In genomic region chr2:105235388-105236059, GRCh38 we compare ENCODE assay signal across 8 cellular contexts. TPM values are rescaled to one million over a fixed set of nuclear protein-coding genes. Genes with fewer than 3 reads are reported as not detected.
A peak's percentile ranks its signal among the peaks of the same experiment; 100 is the strongest.
DNase-seq lines count a peak whose midpoint lies in the region; FAIRE-seq and TF ChIP-seq lines count a peak whose summit lies in the region.

No MANE protein-coding gene starts in this region.

- H3K27me3 ChIP-seq in HL-60 (ENCODE audit: insufficient read depth, poor library complexity, severe bottlenecking) (peaks cover 3% of the 10 kb centered on the region), endothelial cell of umbilical vein (ENCODE audit: control insufficient read depth in 2 of 2, insufficient read depth in 2 of 2, low read length in 2 of 2) (peaks cover 2 to 7% of the 10 kb centered on the region in 2 experiments)

- no peaks in the 10 kb centered on the region for H3K79me2 ChIP-seq in endothelial cell of umbilical vein (ENCODE audit: control insufficient read depth, insufficient read depth, low read length)

- POLR2A ChIA-PET in endothelial cell of umbilical vein (lab: Charles Lee) = no interaction called here

- H3K4me3 ChIP-seq in HL-60 (replicated peaks; ENCODE audit: insufficient read depth, low read length) = no peak overlapping the region
- H3K4me3 ChIP-seq in endothelial cell of umbilical vein (replicated peaks in 1 of 3; ENCODE audit: insufficient read depth in 1 of 3, low read depth in 1 of 3, low read length in 3 of 3) = no peak overlapping the region

- CTCF ChIA-PET in endothelial cell of umbilical vein (lab: Charles Lee) = interaction anchor here (0.6 to 7.6 kb wide), 24 partner anchors 12 to 386 kb away, joined by 3 to 225 read pairs (median 4); no protein-coding TSS in a partner anchor

- no peaks in the 10 kb centered on the region for H3K9me3 ChIP-seq in endothelial cell of umbilical vein (replicated peaks; ENCODE audit: control insufficient read depth, insufficient read depth, low read length)

- DNase-seq in AG20443 (ENCODE audit: low spot score) (peak; percentile 67), GM19239 (ENCODE audit: insufficient read length, low spot score) (no peak), HL-60 (ENCODE audit: low read depth in 1 of 2, low spot score in 1 of 2) (peak; percentile 39 to 66), NOMO-1 treated with DMSO at 0.1 percent for 48 hours (lab: John Stamatoyannopoulos, UW; ENCODE audit: unreplicated experiment) (peak; percentile 45), endothelial cell of umbilical vein (ENCODE audit: low read depth, low spot score) (peak; percentile 73), mucosa of gallbladder (ENCODE audit: low spot score) (peak; percentile 75)
- DNase-seq in activated CD8-positive, alpha-beta memory T cell treated with anti-CD3 and anti-CD28 coated beads for 4 hours (ENCODE audit: low read depth in 2 of 2) = peak; percentile 13 to 16
- peak; percentile 86 for DNase-seq in stimulated activated CD8-positive, alpha-beta memory T cell treated with anti-CD3 and anti-CD28 coated beads, Interleukin-4, amount 100 ng/mL, for 48 hours

- no peaks in the 10 kb centered on the region for H4K20me1 ChIP-seq in endothelial cell of umbilical vein (replicated peaks; ENCODE audit: control insufficient read depth, extremely low read depth, insufficient read depth, low read length)

- TF ChIP-seq POLR2A in endothelial cell of umbilical vein (IDR thresholded peaks at IDR 0.05; ENCODE audit: low read depth, low read length) = no peak

- H3K4me2 ChIP-seq in endothelial cell of umbilical vein (ENCODE audit: insufficient read depth, low read length) = no peak overlapping the region

- no TSS peak for BruUV-seq in endothelial cell of umbilical vein (replicated peaks; lab: Mats Ljungman, UMichigan)

- no peaks in the 10 kb centered on the region for H3K9me1 ChIP-seq in endothelial cell of umbilical vein (replicated peaks; ENCODE audit: control insufficient read depth, extremely low read depth, insufficient read depth, low read length)

- intact Hi-C loops in endothelial cell of umbilical vein (cut with micrococcal nuclease) = loop anchor here (1.0 to 5.0 kb wide), 3 partner anchors 56 to 287 kb away; no protein-coding TSS in a partner anchor

- peak; percentile 64 for FAIRE-seq in GM19239 (lab: Jason Lieb, UNC)
- FAIRE-seq in endothelial cell of umbilical vein (lab: Jason Lieb, UNC) = peak; percentile 83

- H2AFZ ChIP-seq in endothelial cell of umbilical vein (ENCODE audit: low read depth, low read length) = no peak overlapping the region

- peaks cover 4% of the 10 kb centered on the region for H3K4me1 ChIP-seq in endothelial cell of umbilical vein (ENCODE audit: control insufficient read depth, extremely low read depth, insufficient read depth, low read length)

- H3K27ac ChIP-seq in HL-60 (replicated peaks) (no peak overlapping the region), endothelial cell of umbilical vein (ENCODE audit: insufficient read depth, low read depth, low read length) (no peak overlapping the region)

- no peaks in the 10 kb centered on the region for H3K36me3 ChIP-seq in endothelial cell of umbilical vein (ENCODE audit: control insufficient read depth in 2 of 2, extremely low read depth in 1 of 2, insufficient read depth in 2 of 2, low read length in 2 of 2)

- H3K9ac ChIP-seq in endothelial cell of umbilical vein (replicated peaks; ENCODE audit: extremely low read depth, insufficient read depth, low read length) = no peak overlapping the region

- dilution Hi-C loops in endothelial cell of umbilical vein (cut with MboI; ENCODE audit: extremely low pct_ligation_motif_present, low sequenced_read_pairs) = no loop called here

- peak; percentile 56 for TF ChIP-seq CTCF in HL-60 (IDR thresholded peaks at IDR 0.05; ENCODE audit: insufficient read depth, low read length)
- TF ChIP-seq CTCF in endothelial cell of umbilical vein (IDR thresholded peaks at IDR 0.05; ENCODE audit: extremely low read depth in 1 of 2, insufficient read depth in 1 of 2, low read depth in 1 of 2, low read length in 2 of 2) = peak; percentile 70 to 79

TF ChIP-seq in endothelial cell of umbilical vein, 7 proteins besides CTCF, POLR2A, EP300 and RAD21:
- TF ChIP-seq EZH2 (IDR thresholded peaks at IDR 0.05; ENCODE audit: borderline replicate concordance, low read depth, low read length, severe bottlenecking) (no peak), GATA2 (IDR thresholded peaks at IDR 0.05; ENCODE audit: insufficient read depth, insufficient read length, low read depth, low read length) (peak; percentile 66), MYC (IDR thresholded peaks at IDR 0.05; ENCODE audit: low read depth, low read length) (no peak)
TF ChIP-seq in endothelial cell of umbilical vein: peak in this region for 1.

RNA-seq across cellular contexts. Expression of gene GPR45, which starts 6.0 kb away (rescaled TPM):
- not detected in 2 replicates for total RNA-seq in endothelial cell of umbilical vein
- polyA plus RNA-seq in endothelial cell of umbilical vein = not detected in 2 replicates
- polyA plus RNA-seq in endothelial cell of umbilical vein (2011; cell fraction: cytosol; rRNA removed) = not detected in 2 replicates
- not detected in 2 replicates for polyA plus RNA-seq in endothelial cell of umbilical vein (2011; cell fraction: nucleus; rRNA removed)
- not detected in 2 replicates for polyA plus RNA-seq in endothelial cell of umbilical vein (2012)
- polyA minus RNA-seq in endothelial cell of umbilical vein = not detected in 2 replicates
- polyA minus RNA-seq in endothelial cell of umbilical vein (2011; cell fraction: cytosol; rRNA and poly(A)+ RNA removed) = not detected
- polyA minus RNA-seq in endothelial cell of umbilical vein (2011; cell fraction: nucleus; rRNA and poly(A)+ RNA removed) = not detected in 2 replicates
- not detected for total RNA-seq in mucosa of gallbladder
